ENCODE assay signal across 1 cellular context in the genomic region with DNA sequence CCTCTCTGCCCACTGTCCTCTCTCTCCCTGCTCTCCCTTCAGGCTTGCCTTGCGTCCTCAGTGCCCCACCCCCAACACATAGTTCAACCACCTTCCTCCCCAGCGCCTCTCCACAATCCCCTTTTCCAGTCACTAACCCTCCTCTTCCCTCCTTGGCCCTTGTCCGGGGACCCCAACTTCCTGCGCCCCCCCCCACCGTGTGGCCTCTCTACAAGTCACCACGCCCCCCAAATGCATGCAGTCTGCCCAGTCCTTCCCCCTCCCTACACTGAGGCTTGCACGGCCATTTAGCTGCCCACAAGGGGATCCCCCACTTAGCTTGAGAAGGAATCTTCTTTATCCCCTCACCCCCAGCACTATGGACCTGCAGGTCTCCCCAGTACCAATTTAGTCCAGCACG.
TF ChIP-seq lines count a peak whose summit lies in the region.

No MANE protein-coding gene starts in this region.

TF ChIP-seq in GM12878, 131 proteins besides CTCF, POLR2A, EP300 and RAD21:
- TF ChIP-seq HDGF (IDR thresholded peaks at IDR 0.05) (0 out of 2 replicates have a peak, but pooled peaks have one; percentile 22), EZH2 (IDR thresholded peaks at IDR 0.05; ENCODE audit: borderline replicate concordance, control insufficient read depth, low read depth, low read length) (no peak)
